Comparison of ENCODE assay signal across 14 cellular contexts in the genomic region with DNA sequence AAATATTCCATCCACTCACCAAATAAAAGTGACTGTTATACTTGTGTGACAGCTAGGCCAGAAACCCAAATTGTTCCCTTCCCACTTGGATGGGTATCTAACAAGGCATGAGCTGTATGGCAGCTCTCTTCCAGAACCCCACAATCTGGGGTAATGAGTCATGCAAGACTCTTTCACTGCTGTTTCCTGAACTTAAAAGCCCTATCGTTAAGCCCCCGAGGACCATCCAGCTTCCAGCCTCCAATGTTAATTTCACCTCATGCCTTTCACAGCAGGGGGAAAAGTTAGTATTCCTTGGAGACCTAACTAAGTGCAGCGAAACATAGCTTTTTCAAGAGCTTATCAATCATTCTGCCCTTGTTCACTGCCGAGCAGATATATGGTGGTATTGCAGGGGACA.
A peak's percentile ranks its signal among the peaks of the same experiment; 100 is the strongest.
DNase-seq lines count a peak whose midpoint lies in the region; ATAC-seq, FAIRE-seq and TF ChIP-seq lines count a peak whose summit lies in the region.
"Had no signal": no experiment of that assay in that cellular context is flagged by ENCODE, and none has a peak within 500 bp of the region (broad histone marks: within the 10 kb centered on the region; RNA-seq: fewer than 3 reads in every experiment).

No MANE protein-coding gene starts in this region.

- H2BK20ac ChIP-seq in H1 (ENCODE audit: low read length): no peak overlapping the region

- H3K4me1 ChIP-seq in H1 (replicated peaks in 1 of 4; ENCODE audit: control insufficient read depth in 3 of 4, insufficient read depth in 4 of 4, low read length in 3 of 4) (peaks cover 0 to 7% (median 2%) of the 10 kb centered on the region in 4 experiments; a peak in 2 of 7 replicates), PC-3 (ENCODE audit: insufficient read depth, low read length) (no peaks in the 10 kb centered on the region)
- H3K4me1 ChIP-seq: BLaER1 treated with 17β-estradiol and CSF1 and Interleukin-3, amounts not matched to agents 10 nM and 100 nM; HAP-1 had no signal

- TF ChIP-seq RAD21 in H1 (IDR thresholded peaks at IDR 0.05 in 1 of 2, conservative IDR thresholded peaks at IDR 0.05 in 1 of 2; ENCODE audit: low read depth in 2 of 2, low read length in 2 of 2): 0 out of 4 replicates have a peak, but pooled peaks of 1 of the 2 experiments have one; percentile 2

- H4K91ac ChIP-seq in H1 (replicated peaks; ENCODE audit: insufficient read length, low read length): no peak overlapping the region

- intact Hi-C loops in PC-3 (cut with micrococcal nuclease): no loop called here

- no peaks in the 10 kb centered on the region for H3K23me2 ChIP-seq in H1 (ENCODE audit: low read depth, low read length)

- H4K20me1 ChIP-seq in H1 (replicated peaks in 1 of 2; ENCODE audit: control insufficient read depth in 1 of 2, insufficient read depth in 2 of 2, low read length in 2 of 2) (no peaks in the 10 kb centered on the region), PC-3 (ENCODE audit: low read length) (no peaks in the 10 kb centered on the region)
- H4K20me1 ChIP-seq: BLaER1 treated with 17β-estradiol and CSF1 and Interleukin-3, amounts not matched to agents 10 nM and 100 nM had no signal

- H3K27me3 ChIP-seq in H1 (replicated peaks in 1 of 4; ENCODE audit: control insufficient read depth in 3 of 4, extremely low read depth in 1 of 4, insufficient read depth in 3 of 4, low read length in 3 of 4) (no peaks in the 10 kb centered on the region), PC-3 (ENCODE audit: low read length) (no peaks in the 10 kb centered on the region)
- H3K27me3 ChIP-seq: BLaER1 treated with 17β-estradiol and CSF1 and Interleukin-3, amounts not matched to agents 10 nM and 100 nM had no signal

- H2BK15ac ChIP-seq in H1 (ENCODE audit: low read length): no peak overlapping the region

- no peaks in the 10 kb centered on the region for H3K9me2 ChIP-seq in PC-3 (replicated peaks; ENCODE audit: low read length)

- 0 out of 2 replicates have a peak overlapping the region, but pooled peaks have one; percentile 23 for H2BK12ac ChIP-seq in H1 (ENCODE audit: low read depth, low read length)

- H3K23ac ChIP-seq in H1 (ENCODE audit: insufficient read length): no peak overlapping the region

- H4K8ac ChIP-seq in H1 (ENCODE audit: extremely low read depth, insufficient read depth, low read length): no peak overlapping the region

- no peak overlapping the region for H3K14ac ChIP-seq in H1 (ENCODE audit: insufficient read length)

- DNase-seq in NCI-H446 treated with DMSO at 0.1 percent for 48 hours (lab: John Stamatoyannopoulos, UW) (peak; percentile 52), H1 (ENCODE audit: low read depth in 1 of 2, low spot score in 2 of 2) (peak in 1 of 2 experiments; percentile 27), iPS-NIHi11 (ENCODE audit: low spot score) (peak; percentile 9), renal cortical epithelial cell (ENCODE audit: low read depth) (peak; percentile 1), OCI-M1 (lab: John Stamatoyannopoulos, UW) (no peak), PC-3 (no peak)
- DNase-seq: Calu3; CD8-positive, alpha-beta T cell; DMS79 treated with DMSO at 0.1 percent for 48 hours; GF-D8 had no signal

- H3K56ac ChIP-seq in H1 (replicated peaks; ENCODE audit: insufficient read length, low read depth, low read length): no peak overlapping the region

- 23% methylated on average over 4 of the region's 4 CpGs; no CpG with 5 or more reads in 1 of the 2 experiments for WGBS in H1 (ENCODE audit: extremely low coverage in 1 of 2, insufficient coverage in 1 of 2, insufficient read length in 1 of 2, insufficient replicate concordance in 2 of 2, low coverage in 1 of 2, low lambda C conversion rate in 2 of 2, missing lambda C conversion rate in 1 of 2), 2 experiments

- H3K9ac ChIP-seq in H1 (replicated peaks in 1 of 4; ENCODE audit: extremely low read depth in 1 of 4, low read depth in 3 of 4, low read length in 3 of 4) (no peak overlapping the region), PC-3 (ENCODE audit: low read length) (no peak overlapping the region)
- H3K9ac ChIP-seq: BLaER1 treated with 17β-estradiol and CSF1 and Interleukin-3, amounts not matched to agents 10 nM and 100 nM had no signal

- TF ChIP-seq POLR2A in H1 (IDR thresholded peaks at IDR 0.05; ENCODE audit: control extremely low read depth in 1 of 2, low read depth in 2 of 2, low read length in 2 of 2): no peak

- no peak overlapping the region for H2AFZ ChIP-seq in H1 (ENCODE audit: low read length)
- H2AFZ ChIP-seq in PC-3 (ENCODE audit: low read length): no peak overlapping the region

- CTCF ChIA-PET in H1 (lab: Charles Lee; ENCODE audit: partially characterized antibody): interaction anchor here (1.3 kb wide), 1 partner anchor 99 kb away, joined by 5 read pairs; no protein-coding TSS in a partner anchor
- CTCF ChIA-PET in PC-3 (lab: Charles Lee): no interaction called here

- H3K18ac ChIP-seq in H1 (ENCODE audit: extremely low read depth, low read length): no peak overlapping the region

- H3K27ac ChIP-seq in H1 (ENCODE audit: low read depth, low read length) (no peak overlapping the region), PC-3 (ENCODE audit: low read length) (no peak overlapping the region)
- H3K27ac ChIP-seq: BLaER1 treated with 17β-estradiol and CSF1 and Interleukin-3, amounts not matched to agents 10 nM and 100 nM; HL-60 had no signal

- peak overlapping the region in 1 of 2 experiments; percentile 25; a peak in 1 of 4 replicates for H3K4me2 ChIP-seq in H1 (ENCODE audit: insufficient read depth in 1 of 2, low read depth in 2 of 2, low read length in 2 of 2)
- no peak overlapping the region for H3K4me2 ChIP-seq in PC-3 (ENCODE audit: low read length)
- H3K4me2 ChIP-seq: BLaER1 treated with 17β-estradiol and CSF1 and Interleukin-3, amounts not matched to agents 10 nM and 100 nM had no signal

- H3K79me2 ChIP-seq in H1 (ENCODE audit: control insufficient read depth in 1 of 2, insufficient read depth in 2 of 2, low read length in 2 of 2) (no peaks in the 10 kb centered on the region), PC-3 (ENCODE audit: low read length) (no peaks in the 10 kb centered on the region)

- H3K36me3 ChIP-seq in H1 (ENCODE audit: control insufficient read depth in 2 of 4, insufficient read depth in 4 of 4, low read length in 3 of 4) (no peaks in the 10 kb centered on the region), PC-3 (ENCODE audit: low read depth, low read length) (no peaks in the 10 kb centered on the region)
- H3K36me3 ChIP-seq: BLaER1 treated with 17β-estradiol and CSF1 and Interleukin-3, amounts not matched to agents 10 nM and 100 nM; HAP-1 had no signal

- no peak overlapping the region for H2AK5ac ChIP-seq in H1 (ENCODE audit: low read depth, low read length)

- ATAC-seq in HG03025 (IDR thresholded peaks at IDR 0.05; ENCODE audit: low FRiP score, unreplicated experiment) (no peak), PC-3 (no peak)
- ATAC-seq: CD8-positive, alpha-beta T cell had no signal

- FAIRE-seq in H1 (lab: Jason Lieb, UNC): peak; percentile 93

- no peak overlapping the region for H3K4ac ChIP-seq in H1 (replicated peaks; ENCODE audit: insufficient read length, low read depth, low read length)

- no peaks in the 10 kb centered on the region for H3F3A ChIP-seq in PC-3 (ENCODE audit: low read length, unreplicated experiment)

- no peak for TF ChIP-seq EP300 in H1 (IDR thresholded peaks at IDR 0.05; ENCODE audit: borderline replicate concordance in 1 of 2, low read depth in 2 of 2, low read length in 2 of 2)

- H2BK120ac ChIP-seq in H1 (replicated peaks; ENCODE audit: low read depth, low read length): no peak overlapping the region

- peak overlapping the region in 1 of 4 experiments; percentile 13; a peak in 1 of 8 replicates for H3K4me3 ChIP-seq in H1 (ENCODE audit: extremely low read depth in 1 of 4, insufficient read depth in 2 of 4, low read depth in 3 of 4, low read length in 4 of 4)
- no peak overlapping the region for H3K4me3 ChIP-seq in PC-3 (ENCODE audit: low read length)
- H3K4me3 ChIP-seq: BLaER1 treated with 17β-estradiol and CSF1 and Interleukin-3, amounts not matched to agents 10 nM and 100 nM; HAP-1 had no signal

- H3K9me3 ChIP-seq in H1 (ENCODE audit: insufficient read depth in 2 of 2, low read depth in 1 of 2, low read length in 1 of 2) (no peaks in the 10 kb centered on the region), PC-3 (ENCODE audit: low read length) (no peaks in the 10 kb centered on the region)
- H3K9me3 ChIP-seq: BLaER1 treated with 17β-estradiol and CSF1 and Interleukin-3, amounts not matched to agents 10 nM and 100 nM; HAP-1 had no signal

- no TSS peak for BruUV-seq in PC-3 (replicated peaks; lab: Mats Ljungman, UMichigan)

- no peak overlapping the region for H4K5ac ChIP-seq in H1 (ENCODE audit: insufficient read length, low read depth, low read length)

- H3K79me1 ChIP-seq in H1 (ENCODE audit: low read depth, low read length): no peaks in the 10 kb centered on the region

- no peak for TF ChIP-seq CTCF in H1 (IDR thresholded peaks at IDR 0.05; ENCODE audit: control extremely low read depth in 1 of 3, insufficient read depth in 1 of 3, low read depth in 1 of 3, low read length in 3 of 3)
- no peak for TF ChIP-seq CTCF in PC-3 (conservative IDR thresholded peaks at IDR 0.05; ENCODE audit: low read depth, low read length)

- no peak overlapping the region for H2BK5ac ChIP-seq in H1 (ENCODE audit: low read depth, low read length)

- POLR2A ChIA-PET in H1 (lab: Charles Lee; ENCODE audit: partially characterized antibody) (no interaction called here), PC-3 (lab: Charles Lee; ENCODE audit: unreplicated experiment) (no interaction called here)

TF ChIP-seq in H1, 55 proteins besides CTCF, POLR2A, EP300 and RAD21:
- TF ChIP-seq BACH1 (IDR thresholded peaks at IDR 0.05; ENCODE audit: low read length): no peak
- TF ChIP-seq JUND (IDR thresholded peaks at IDR 0.05; ENCODE audit: low read length): peak; percentile 83
- TF ChIP-seq NANOG (IDR thresholded peaks at IDR 0.05; ENCODE audit: insufficient read depth, low read depth, low read length, poor library complexity, severe bottlenecking): peak; percentile 34
- TF ChIP-seq CBX8 (IDR thresholded peaks at IDR 0.05; ENCODE audit: borderline replicate concordance, low read depth, low read length): no peak
- 0 out of 2 replicates have a peak, but pooled peaks have one; percentile 31 for TF ChIP-seq JUN (IDR thresholded peaks at IDR 0.05; ENCODE audit: low read depth, low read length)
TF ChIP-seq in H1: peak in this region for 3.

Comparison
In these comparisons a context has a peak if more than half of its experiments do, and no peak if none do; other contexts are left out.
1. DNase-seq: peak in NCI-H446 treated with DMSO at 0.1 percent for 48 hours (single experiment), iPS-NIHi11 (single experiment) and renal cortical epithelial cell (single experiment); none in OCI-M1 (single experiment) and PC-3 (single experiment).